In genomic region chr3:27511724-27512422, GRCh38 we compare ENCODE assay signal across 26 cellular contexts. TPM values are rescaled to one million over a fixed set of nuclear protein-coding genes. Genes with fewer than 3 reads are reported as not detected.
A peak's percentile ranks its signal among the peaks of the same experiment; 100 is the strongest.
DNase-seq lines count a peak whose midpoint lies in the region; ATAC-seq, FAIRE-seq and TF ChIP-seq lines count a peak whose summit lies in the region.
"Had no signal": no experiment of that assay in that cellular context is flagged by ENCODE, and none has a peak within 500 bp of the region (broad histone marks: within the 10 kb centered on the region; RNA-seq: fewer than 3 reads in every experiment).

No MANE protein-coding gene starts in this region.

- DNase-seq in NCI-H510A treated with DMSO at 0.1 percent for 48 hours (lab: John Stamatoyannopoulos, UW), result peak; percentile 7
- no peak for DNase-seq in NCI-H510A (lab: John Stamatoyannopoulos, UW)
- DNase-seq in astrocyte (ENCODE audit: low read depth), result peak; percentile 30
- DNase-seq in midbrain (lab: John Stamatoyannopoulos, UW), result peak; percentile 10
- DNase-seq in thyroid gland, result no peak
- no peak for DNase-seq in NCI-H748 (lab: John Stamatoyannopoulos, UW; ENCODE audit: unreplicated experiment)
- DNase-seq in NAMALWA (ENCODE audit: low spot score), result no peak
- DNase-seq: 8988T; activated CD4-positive, alpha-beta T cell treated with anti-CD3 and anti-CD28 coated beads, Interleukin-2, amount 10 ng/mL, durations not matched to agents 7 days and 5 days; activated naive CD4-positive, alpha-beta T cell treated with Interleukin-2 at 50 U/mL for 16 hours; activated T-cell treated with anti-CD3 and anti-CD28 coated beads, Interleukin-2, amount 50 U/mL, for 48 hours; adrenal gland; BE2C; effector CD4-positive, alpha-beta T cell; erythroblast; foreskin fibroblast; immature natural killer cell; NCI-H1436; NCI-H524; RPMI8226; substantia nigra; WERI-Rb-1 had no signal

- H3K36me3 Mint-ChIP-seq in astrocyte (ENCODE audit: low read depth, unreplicated experiment), result no peaks in the 10 kb centered on the region
- H3K36me3 Mint-ChIP-seq: immature natural killer cell had no signal

- H3K27me3 ChIP-seq in astrocyte (ENCODE audit: insufficient read depth, low read length) (no peaks in the 10 kb centered on the region), thyroid gland (no peaks in the 10 kb centered on the region)
- H3K27me3 ChIP-seq: adrenal gland, BE2C, neutrophil had no signal

- no peak for FAIRE-seq in astrocyte (lab: Jason Lieb, UNC)
- FAIRE-seq: K562 had no signal

- peaks cover 11% of the 10 kb centered on the region for H3K4me1 Mint-ChIP-seq in astrocyte (ENCODE audit: low read depth, unreplicated experiment)
- H3K4me1 Mint-ChIP-seq: activated CD4-positive, alpha-beta T cell treated with anti-CD3 and anti-CD28 coated beads, Interleukin-2, amount 10 ng/mL, durations not matched to agents 7 days and 5 days; immature natural killer cell had no signal

- H4K20me1 ChIP-seq in astrocyte (ENCODE audit: insufficient read depth, low read length), result no peaks in the 10 kb centered on the region

- no peak overlapping the region for H3K4me3 Mint-ChIP-seq in astrocyte (ENCODE audit: unreplicated experiment)
- H3K4me3 Mint-ChIP-seq: activated CD4-positive, alpha-beta T cell treated with anti-CD3 and anti-CD28 coated beads, Interleukin-2, amount 10 ng/mL, durations not matched to agents 7 days and 5 days; immature natural killer cell had no signal

- H3K27ac Mint-ChIP-seq in astrocyte (ENCODE audit: unreplicated experiment), result peak overlapping the region; percentile 86
- H3K27ac Mint-ChIP-seq: activated CD4-positive, alpha-beta T cell treated with anti-CD3 and anti-CD28 coated beads, Interleukin-2, amount 10 ng/mL, durations not matched to agents 7 days and 5 days; immature natural killer cell had no signal

- H3K27ac ChIP-seq in astrocyte (ENCODE audit: low read depth, low read length) (no peak overlapping the region), thyroid gland (peak overlapping the region in 2 of 3 donors; percentile 25 to 34)
- H3K27ac ChIP-seq: adrenal gland, neutrophil, WERI-Rb-1 had no signal

- 24 to 33% methylated on average over 5 of the region's 5 CpGs for WGBS in thyroid gland, 2 donors

- H3K4me3 ChIP-seq in astrocyte (ENCODE audit: insufficient read depth, low read depth, low read length) (no peak overlapping the region), thyroid gland (replicated peaks in 1 of 3) (no peak overlapping the region)
- H3K4me3 ChIP-seq: adrenal gland, K562 had no signal

- no peak for TF ChIP-seq CTCF in astrocyte (IDR thresholded peaks at IDR 0.05; ENCODE audit: insufficient read depth, low read depth, low read length)
- TF ChIP-seq CTCF in thyroid gland (IDR thresholded peaks at IDR 0.05), result no peak

- no peak for ATAC-seq in GM18520 (IDR thresholded peaks at IDR 0.05; ENCODE audit: unreplicated experiment)
- ATAC-seq: K562, SK-N-SH treated with all-trans-retinoic acid at 6 μM for 48 hours had no signal

- H3K9ac ChIP-seq in astrocyte (ENCODE audit: low read length), result no peak overlapping the region

- no peaks in the 10 kb centered on the region for H3K27me3 Mint-ChIP-seq in astrocyte (ENCODE audit: low read depth, unreplicated experiment)
- H3K27me3 Mint-ChIP-seq: activated CD4-positive, alpha-beta T cell treated with anti-CD3 and anti-CD28 coated beads, Interleukin-2, amount 10 ng/mL, durations not matched to agents 7 days and 5 days had no signal

- no peaks in the 10 kb centered on the region for H3K79me2 ChIP-seq in astrocyte (ENCODE audit: insufficient read depth, low read length)

- peak in 1 of 2 donors; percentile 13 for TF ChIP-seq POLR2A in thyroid gland (IDR thresholded peaks at IDR 0.05)

- H3K9me3 Mint-ChIP-seq in astrocyte (ENCODE audit: unreplicated experiment), result no peaks in the 10 kb centered on the region
- H3K9me3 Mint-ChIP-seq: activated CD4-positive, alpha-beta T cell treated with anti-CD3 and anti-CD28 coated beads, Interleukin-2, amount 10 ng/mL, durations not matched to agents 7 days and 5 days; immature natural killer cell had no signal

- H3K9me3 ChIP-seq in astrocyte (ENCODE audit: insufficient read depth, low read depth, low read length) (no peaks in the 10 kb centered on the region), thyroid gland (no peaks in the 10 kb centered on the region)
- H3K9me3 ChIP-seq: adrenal gland, BE2C, neutrophil had no signal

- peaks cover 5% of the 10 kb centered on the region for H3K4me1 ChIP-seq in astrocyte (ENCODE audit: insufficient read depth, low read length)
- peaks cover 12% of the 10 kb centered on the region in 2 donors for H3K4me1 ChIP-seq in thyroid gland
- H3K4me1 ChIP-seq: adrenal gland, BE2C had no signal

- H3K36me3 ChIP-seq in astrocyte (ENCODE audit: insufficient read depth, low read length) (no peaks in the 10 kb centered on the region), thyroid gland (no peaks in the 10 kb centered on the region)
- H3K36me3 ChIP-seq: adrenal gland, BE2C, neutrophil, WERI-Rb-1 had no signal

- no peak overlapping the region for H3K4me2 ChIP-seq in astrocyte (ENCODE audit: low read length)

- peak overlapping the region; percentile 69 for H2AFZ ChIP-seq in astrocyte (ENCODE audit: low read depth, low read length)

- intact Hi-C loops in thyroid gland (cut with DNase I), result no loop called here

RNA-seq across cellular contexts. Expression of gene SLC4A7, which starts 27.7 kb away (rescaled TPM):
- total RNA-seq in astrocyte, result 66.7 and 68.7 TPM in 2 replicates
- 10 to 100 TPM; 22.0 to 47.6 (median 32.3) TPM for total RNA-seq in thyroid gland

Comparison
In these comparisons a context has a peak if more than half of its experiments do, and no peak if none do; other contexts are left out.
1. DNase-seq: peak in NCI-H510A treated with DMSO at 0.1 percent for 48 hours (single experiment), astrocyte (single experiment) and midbrain (single experiment); none in NCI-H510A (single experiment), thyroid gland (0 of 2), NCI-H748 (single experiment) and NAMALWA (single experiment).